In the genomic region with DNA sequence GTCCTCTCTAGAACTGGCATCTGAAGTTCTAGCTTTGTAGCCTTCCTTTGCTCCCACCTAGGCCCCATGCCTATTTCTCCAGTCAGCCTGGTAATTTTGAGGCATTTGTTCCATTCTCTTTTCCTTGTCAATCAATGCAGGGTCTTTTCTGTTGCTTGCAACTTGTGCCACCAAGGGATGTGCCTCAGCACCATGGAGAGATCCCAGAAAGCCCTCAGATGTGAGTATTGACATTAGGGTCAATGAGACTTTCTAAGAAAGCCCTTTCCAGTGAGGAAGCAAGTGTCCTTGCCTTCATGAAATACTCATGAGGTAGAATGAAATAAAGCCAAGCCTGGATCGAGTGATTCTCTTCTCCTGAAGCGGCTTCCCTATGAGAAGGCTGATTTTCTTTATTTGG, we compare ENCODE assay signal across 23 cellular contexts.
A peak's percentile ranks its signal among the peaks of the same experiment; 100 is the strongest.
DNase-seq lines count a peak whose midpoint lies in the region; ATAC-seq, FAIRE-seq and TF ChIP-seq lines count a peak whose summit lies in the region.
"Had no signal": no experiment of that assay in that cellular context is flagged by ENCODE, and none has a peak within 500 bp of the region (broad histone marks: within the 10 kb centered on the region; RNA-seq: fewer than 3 reads in every experiment).

No MANE protein-coding gene starts in this region.

- no peak overlapping the region for H3K4ac ChIP-seq in H1 (replicated peaks; ENCODE audit: insufficient read length, low read depth, low read length)

- CTCF ChIA-PET in H1 (lab: Charles Lee; ENCODE audit: partially characterized antibody): interaction anchor here (0.7 to 1.9 kb wide), 5 partner anchors 12 to 367 kb away, joined by 3 to 5 read pairs (median 3); no protein-coding TSS in a partner anchor
- CTCF ChIA-PET in PC-3 (lab: Charles Lee): no interaction called here

- no peak for TF ChIP-seq CTCF in H1 (IDR thresholded peaks at IDR 0.05; ENCODE audit: control extremely low read depth in 1 of 3, insufficient read depth in 1 of 3, low read depth in 1 of 3, low read length in 3 of 3)
- no peak for TF ChIP-seq CTCF in neural progenitor cell (IDR thresholded peaks at IDR 0.05)
- no peak for TF ChIP-seq CTCF in PC-3 (conservative IDR thresholded peaks at IDR 0.05; ENCODE audit: low read depth, low read length)
- TF ChIP-seq CTCF in upper lobe of right lung (IDR thresholded peaks at IDR 0.05): no peak

- H3K27me3 Mint-ChIP-seq in neural progenitor cell (ENCODE audit: insufficient read depth, low read depth): no peaks in the 10 kb centered on the region
- H3K27me3 Mint-ChIP-seq: B cell had no signal

- H3F3A ChIP-seq in neural progenitor cell (ENCODE audit: low read depth): no peaks in the 10 kb centered on the region
- H3F3A ChIP-seq in PC-3 (ENCODE audit: low read length, unreplicated experiment): no peaks in the 10 kb centered on the region

- H4K20me1 ChIP-seq in H1 (replicated peaks in 1 of 2; ENCODE audit: control insufficient read depth in 1 of 2, insufficient read depth in 2 of 2, low read length in 2 of 2) (no peaks in the 10 kb centered on the region), neural progenitor cell (ENCODE audit: low read depth) (peaks cover 10% of the 10 kb centered on the region), PC-3 (ENCODE audit: low read length) (no peaks in the 10 kb centered on the region)

- no peak for ATAC-seq in PC-3
- ATAC-seq in upper lobe of right lung: no peak
- ATAC-seq in GM18907 (IDR thresholded peaks at IDR 0.05; ENCODE audit: unreplicated experiment): no peak

- H4K5ac ChIP-seq in H1 (ENCODE audit: insufficient read length, low read depth, low read length): no peak overlapping the region

- no peak overlapping the region for H4K91ac ChIP-seq in H1 (replicated peaks; ENCODE audit: insufficient read length, low read length)

- 100% methylated on average over 2 of the region's 2 CpGs; no CpG with 5 or more reads in 1 of the 2 experiments for WGBS in H1 (ENCODE audit: extremely low coverage in 1 of 2, insufficient coverage in 1 of 2, insufficient read length in 1 of 2, insufficient replicate concordance in 2 of 2, low coverage in 1 of 2, low lambda C conversion rate in 2 of 2, missing lambda C conversion rate in 1 of 2), 2 experiments

- no peak overlapping the region for H3K14ac ChIP-seq in H1 (ENCODE audit: insufficient read length)

- peaks cover 39% of the 10 kb centered on the region for H3K4me1 Mint-ChIP-seq in neural progenitor cell
- H3K4me1 Mint-ChIP-seq: B cell; CD4-positive, CD25-positive, alpha-beta regulatory T cell had no signal

- no peak overlapping the region for H4K8ac ChIP-seq in H1 (ENCODE audit: extremely low read depth, insufficient read depth, low read length)

- H3K18ac ChIP-seq in H1 (ENCODE audit: extremely low read depth, low read length): no peak overlapping the region

- POLR2A ChIA-PET in H1 (lab: Charles Lee; ENCODE audit: partially characterized antibody): no interaction called here
- POLR2A ChIA-PET in PC-3 (lab: Charles Lee; ENCODE audit: unreplicated experiment): no interaction called here

- no peak overlapping the region for H3K27ac Mint-ChIP-seq in neural progenitor cell
- H3K27ac Mint-ChIP-seq: B cell; CD4-positive, CD25-positive, alpha-beta regulatory T cell; HFFc6 had no signal

- peak; percentile 20 for DNase-seq in Caki2 (ENCODE audit: low read depth)
- peak; percentile 7 for DNase-seq in Jurkat, Clone E6-1 (ENCODE audit: low read depth, low spot score)
- peak in 1 of 2 experiments; percentile 52 for DNase-seq in H1 (ENCODE audit: low read depth in 1 of 2, low spot score in 2 of 2)
- DNase-seq in neural progenitor cell (ENCODE audit: low spot score): peak; percentile 68
- no peak for DNase-seq in COR-L47 (lab: John Stamatoyannopoulos, UW)
- no peak for DNase-seq in PC-3
- no peak for DNase-seq in upper lobe of right lung
- DNase-seq: Calu3; CD4-positive, CD25-positive, alpha-beta regulatory T cell; DMS53; HFFc6; IMR-90; MV-4-11; NCI-H1417 treated with DMSO at 0.1 percent for 48 hours; NCI-H2029; NCI-H2171; NCI-H446; NCI-H69; NK-92 treated with Interleukin-12 subunit alpha and Interleukin-12 subunit beta, amount 100 ng/mL, for 24 hours; OCI-M1; SW 1271 had no signal

- H2BK5ac ChIP-seq in H1 (ENCODE audit: low read depth, low read length): no peak overlapping the region

- no peak overlapping the region for H2BK12ac ChIP-seq in H1 (ENCODE audit: low read depth, low read length)

- no peak overlapping the region for H2AK5ac ChIP-seq in H1 (ENCODE audit: low read depth, low read length)

- TF ChIP-seq POLR2A in H1 (IDR thresholded peaks at IDR 0.05; ENCODE audit: control extremely low read depth in 1 of 2, low read depth in 2 of 2, low read length in 2 of 2): no peak

- no peaks in the 10 kb centered on the region for H3K9me2 ChIP-seq in PC-3 (replicated peaks; ENCODE audit: low read length)

- no peaks in the 10 kb centered on the region for H3K9me3 ChIP-seq in H1 (ENCODE audit: insufficient read depth in 2 of 2, low read depth in 1 of 2, low read length in 1 of 2)
- H3K9me3 ChIP-seq in neural progenitor cell (ENCODE audit: low read depth): no peaks in the 10 kb centered on the region
- H3K9me3 ChIP-seq in PC-3 (ENCODE audit: low read length): no peaks in the 10 kb centered on the region
- H3K9me3 ChIP-seq in upper lobe of right lung: no peaks in the 10 kb centered on the region

- no peak overlapping the region for H2BK15ac ChIP-seq in H1 (ENCODE audit: low read length)

- peaks cover 25% of the 10 kb centered on the region for H3K36me3 Mint-ChIP-seq in neural progenitor cell
- H3K36me3 Mint-ChIP-seq: CD4-positive, CD25-positive, alpha-beta regulatory T cell had no signal

- H2AFZ ChIP-seq in H1 (ENCODE audit: low read length) (no peak overlapping the region), neural progenitor cell (replicated peaks) (no peak overlapping the region), PC-3 (ENCODE audit: low read length) (no peak overlapping the region)

- peaks cover under 1% of the 10 kb centered on the region; the same call in 1 of the 2 replicates for H3K23me2 ChIP-seq in H1 (ENCODE audit: low read depth, low read length)

- intact Hi-C loops in PC-3 (cut with micrococcal nuclease): no loop called here
- intact Hi-C loops in upper lobe of right lung (cut with DNase I): no loop called here

- TF ChIP-seq RAD21 in H1 (IDR thresholded peaks at IDR 0.05 in 1 of 2, conservative IDR thresholded peaks at IDR 0.05 in 1 of 2; ENCODE audit: low read depth in 2 of 2, low read length in 2 of 2): no peak

- no peak overlapping the region for H3K4me3 Mint-ChIP-seq in neural progenitor cell
- H3K4me3 Mint-ChIP-seq: B cell; CD4-positive, CD25-positive, alpha-beta regulatory T cell; HFFc6 had no signal

- H3K79me1 ChIP-seq in H1 (ENCODE audit: low read depth, low read length): no peaks in the 10 kb centered on the region

- H2BK20ac ChIP-seq in H1 (ENCODE audit: low read length): no peak overlapping the region

- H3K79me2 ChIP-seq in H1 (ENCODE audit: control insufficient read depth in 1 of 2, insufficient read depth in 2 of 2, low read length in 2 of 2) (no peaks in the 10 kb centered on the region), neural progenitor cell (ENCODE audit: low read depth) (no peaks in the 10 kb centered on the region), PC-3 (ENCODE audit: low read length) (no peaks in the 10 kb centered on the region)

- H3K4me1 ChIP-seq in H1 (replicated peaks in 1 of 4; ENCODE audit: control insufficient read depth in 3 of 4, insufficient read depth in 4 of 4, low read length in 3 of 4) (peaks cover 0 to 4% (median 1%) of the 10 kb centered on the region in 4 experiments; a peak in 4 of 7 replicates), neural progenitor cell (no peaks in the 10 kb centered on the region), PC-3 (ENCODE audit: insufficient read depth, low read length) (no peaks in the 10 kb centered on the region), upper lobe of right lung (peaks cover 3% of the 10 kb centered on the region)

- H3K9ac ChIP-seq in H1 (replicated peaks in 1 of 4; ENCODE audit: extremely low read depth in 1 of 4, low read depth in 3 of 4, low read length in 3 of 4): no peak overlapping the region
- H3K9ac ChIP-seq in neural progenitor cell: no peak overlapping the region
- H3K9ac ChIP-seq in PC-3 (ENCODE audit: low read length): no peak overlapping the region

- no peaks in the 10 kb centered on the region for H3K36me3 ChIP-seq in H1 (ENCODE audit: control insufficient read depth in 2 of 4, insufficient read depth in 4 of 4, low read length in 3 of 4)
- no peaks in the 10 kb centered on the region for H3K36me3 ChIP-seq in neural progenitor cell
- H3K36me3 ChIP-seq in PC-3 (ENCODE audit: low read depth, low read length): no peaks in the 10 kb centered on the region
- H3K36me3 ChIP-seq in upper lobe of right lung: no peaks in the 10 kb centered on the region

- no TSS peak for BruUV-seq in PC-3 (replicated peaks; lab: Mats Ljungman, UMichigan)

- H3K27ac ChIP-seq in H1 (ENCODE audit: low read depth, low read length) (no peak overlapping the region), neural progenitor cell (no peak overlapping the region), PC-3 (ENCODE audit: low read length) (no peak overlapping the region), upper lobe of right lung (no peak overlapping the region)

- H3K4me3 ChIP-seq in Jurkat, Clone E6-1 (ENCODE audit: low read length): no peak overlapping the region
- H3K4me3 ChIP-seq in H1 (ENCODE audit: extremely low read depth in 1 of 4, insufficient read depth in 2 of 4, low read depth in 3 of 4, low read length in 4 of 4): no peak overlapping the region
- H3K4me3 ChIP-seq in neural progenitor cell: no peak overlapping the region
- H3K4me3 ChIP-seq in PC-3 (ENCODE audit: low read length): no peak overlapping the region
- H3K4me3 ChIP-seq in upper lobe of right lung: no peak overlapping the region

- H3K23ac ChIP-seq in H1 (ENCODE audit: insufficient read length): no peak overlapping the region

- H3K27me3 ChIP-seq in H1 (replicated peaks in 1 of 4; ENCODE audit: control insufficient read depth in 3 of 4, extremely low read depth in 1 of 4, insufficient read depth in 3 of 4, low read length in 3 of 4) (no peaks in the 10 kb centered on the region), neural progenitor cell (no peaks in the 10 kb centered on the region), PC-3 (ENCODE audit: low read length) (peaks cover 16% of the 10 kb centered on the region; the same call in 1 of the 2 replicates), upper lobe of right lung (no peaks in the 10 kb centered on the region)

- H3K56ac ChIP-seq in H1 (replicated peaks; ENCODE audit: insufficient read length, low read depth, low read length): no peak overlapping the region

- in situ Hi-C loops in Caki2 (cut with HindIII; ENCODE audit: low pct_unique_long_range_greater_than_20kb, low sequenced_read_pairs): no loop called here

- no peaks in the 10 kb centered on the region for H3K9me3 Mint-ChIP-seq in neural progenitor cell

- TF ChIP-seq EP300 in H1 (IDR thresholded peaks at IDR 0.05; ENCODE audit: borderline replicate concordance in 1 of 2, low read depth in 2 of 2, low read length in 2 of 2): no peak

- no peak overlapping the region for H3K4me2 ChIP-seq in H1 (ENCODE audit: insufficient read depth in 1 of 2, low read depth in 2 of 2, low read length in 2 of 2)
- H3K4me2 ChIP-seq in neural progenitor cell: no peak overlapping the region
- no peak overlapping the region for H3K4me2 ChIP-seq in PC-3 (ENCODE audit: low read length)

- H2BK120ac ChIP-seq in H1 (replicated peaks; ENCODE audit: low read depth, low read length): no peak overlapping the region

- peak; percentile 45 for FAIRE-seq in H1 (lab: Jason Lieb, UNC)

Comparison
In these comparisons a context has a peak if more than half of its experiments do, and no peak if none do; other contexts are left out.
1. DNase-seq: peak in Caki2 (single experiment), Jurkat, Clone E6-1 (single experiment) and neural progenitor cell (single experiment); none in COR-L47 (single experiment), PC-3 (single experiment) and upper lobe of right lung (single experiment).